ENCODE assay signal across 22 cellular contexts in the genomic region with DNA sequence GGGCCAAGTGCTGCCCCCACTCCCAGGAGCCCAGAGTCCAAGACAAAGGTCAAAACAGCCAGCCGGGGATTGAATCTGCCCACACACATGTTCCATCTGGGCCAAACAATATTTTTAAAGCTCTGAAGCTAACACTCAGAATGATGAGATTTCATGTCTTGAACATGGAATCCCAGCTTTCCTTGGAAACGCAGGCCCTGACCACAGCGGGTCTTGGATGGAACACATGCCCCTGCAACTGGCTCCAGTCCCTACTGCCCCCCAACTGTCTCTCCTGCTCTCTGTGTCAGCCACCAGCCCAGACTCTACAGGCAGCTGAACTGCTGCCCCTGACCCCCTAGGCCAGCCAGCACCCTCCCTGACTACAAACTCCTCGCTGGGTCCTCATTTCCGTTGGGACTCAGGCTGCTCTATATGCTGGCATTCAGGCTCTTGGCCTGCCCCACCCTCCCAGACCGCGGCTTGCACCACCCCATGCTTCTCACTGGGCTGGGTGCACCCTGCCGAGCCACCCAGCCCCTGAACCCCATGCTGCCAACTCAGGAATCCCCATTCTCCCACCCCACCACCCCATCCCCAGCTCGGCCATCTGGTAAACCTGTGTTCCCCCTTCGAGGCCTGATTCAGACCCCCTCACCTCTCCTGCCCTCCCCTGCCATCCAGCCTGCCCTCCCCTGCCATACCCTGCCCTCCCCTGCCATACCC.
DNase-seq lines count a peak whose midpoint lies in the region; ATAC-seq and TF ChIP-seq lines count a peak whose summit lies in the region.
"Had no signal": no experiment of that assay in that cellular context is flagged by ENCODE, and none has a peak within 500 bp of the region (broad histone marks: within the 10 kb centered on the region; RNA-seq: fewer than 3 reads in every experiment).

No MANE protein-coding gene starts in this region.

- H3K9me3 Mint-ChIP-seq in neural crest cell, result no peaks in the 10 kb centered on the region
- H3K9me3 Mint-ChIP-seq in activated naive CD4-positive, alpha-beta T cell treated with anti-CD3 and anti-CD28 coated beads, Interleukin-2, amount 50 U/mL, for 72 hours, result no peaks in the 10 kb centered on the region
- H3K9me3 Mint-ChIP-seq: activated CD8-positive, alpha-beta T cell treated with anti-CD3 and anti-CD28 coated beads for 36 hours; activated naive CD8-positive, alpha-beta T cell treated with anti-CD3 and anti-CD28 coated beads, Interleukin-2, amount 10 ng/mL, durations not matched to agents 7 days and 5 days; stimulated activated naive B cell treated with anti-CD40 and anti-IgM and Interleukin-4, amounts not matched to agents 10 μg/mL and 1 μg/mL and 100 μg/mL, for 72 hours had no signal

- H3K27me3 ChIP-seq in RWPE2 (ENCODE audit: insufficient read depth, poor library complexity, severe bottlenecking) (no peaks in the 10 kb centered on the region), gastroesophageal sphincter (peaks cover 5% of the 10 kb centered on the region), tibial artery (no peaks in the 10 kb centered on the region)
- H3K27me3 ChIP-seq: BLaER1 had no signal

- no peaks in the 10 kb centered on the region for H3K27me3 Mint-ChIP-seq in neural crest cell (ENCODE audit: low read depth)
- H3K27me3 Mint-ChIP-seq: activated CD8-positive, alpha-beta T cell treated with anti-CD3 and anti-CD28 coated beads for 36 hours; activated naive CD8-positive, alpha-beta T cell treated with anti-CD3 and anti-CD28 coated beads, Interleukin-2, amount 10 ng/mL, durations not matched to agents 7 days and 5 days; stimulated activated naive B cell treated with anti-CD40 and anti-IgM and Interleukin-4, amounts not matched to agents 10 μg/mL and 1 μg/mL and 100 μg/mL, for 72 hours had no signal

- no peaks in the 10 kb centered on the region for H3K4me1 ChIP-seq in RWPE2 (ENCODE audit: insufficient read depth, poor library complexity, severe bottlenecking)
- H3K4me1 ChIP-seq in gastroesophageal sphincter, result peaks cover 0 to 80% (median 42%) of the 10 kb centered on the region in 3 donors
- H3K4me1 ChIP-seq in tibial artery, result peaks cover 9 to 92% (median 71%) of the 10 kb centered on the region in 4 donors

- 75% methylated on average over 8 of the region's 10 CpGs; no CpG with 5 or more reads in 1 of the 2 donors for WGBS in gastroesophageal sphincter (ENCODE audit: low coverage in 1 of 2), 2 donors

- TF ChIP-seq CTCF in RWPE2 (IDR thresholded peaks at IDR 0.05; ENCODE audit: poor library complexity, severe bottlenecking), result no peak
- no peak for TF ChIP-seq CTCF in gastroesophageal sphincter (IDR thresholded peaks at IDR 0.05)
- no peak for TF ChIP-seq CTCF in neural crest cell (conservative IDR thresholded peaks at IDR 0.05)
- no peak for TF ChIP-seq CTCF in tibial artery (IDR thresholded peaks at IDR 0.05)

- peaks cover 8% of the 10 kb centered on the region for H3K9me3 ChIP-seq in RWPE2 (ENCODE audit: severe bottlenecking)
- no peaks in the 10 kb centered on the region for H3K9me3 ChIP-seq in gastroesophageal sphincter
- H3K9me3 ChIP-seq in tibial artery, result no peaks in the 10 kb centered on the region
- H3K9me3 ChIP-seq: BLaER1 had no signal

- H3K4me1 Mint-ChIP-seq in neural crest cell, result peaks cover 38% of the 10 kb centered on the region
- H3K4me1 Mint-ChIP-seq: activated naive CD8-positive, alpha-beta T cell treated with anti-CD3 and anti-CD28 coated beads, Interleukin-2, amount 10 ng/mL, durations not matched to agents 7 days and 5 days; stimulated activated naive B cell treated with anti-CD40 and anti-IgM and Interleukin-4, amounts not matched to agents 10 μg/mL and 1 μg/mL and 100 μg/mL, for 72 hours had no signal

- peak overlapping the region; percentile 37 for H3K27ac Mint-ChIP-seq in neural crest cell (ENCODE audit: unreplicated experiment)
- H3K27ac Mint-ChIP-seq in activated naive CD4-positive, alpha-beta T cell treated with anti-CD3 and anti-CD28 coated beads, Interleukin-2, amount 50 U/mL, for 72 hours, result no peak overlapping the region
- H3K27ac Mint-ChIP-seq: activated CD8-positive, alpha-beta T cell treated with anti-CD3 and anti-CD28 coated beads for 36 hours; activated naive CD8-positive, alpha-beta T cell treated with anti-CD3 and anti-CD28 coated beads, Interleukin-2, amount 10 ng/mL, durations not matched to agents 7 days and 5 days; stimulated activated naive B cell treated with anti-CD40 and anti-IgM and Interleukin-4, amounts not matched to agents 10 μg/mL and 1 μg/mL and 100 μg/mL, for 72 hours had no signal

- H3K27ac ChIP-seq in RWPE2 (ENCODE audit: poor library complexity, severe bottlenecking) (no peak overlapping the region), gastroesophageal sphincter (peak overlapping the region in 3 of 4 donors; percentile 53 to 81 (median 80)), tibial artery (peak overlapping the region; percentile 87 to 88)
- H3K27ac ChIP-seq: BLaER1, HL-60 had no signal

- H3K36me3 ChIP-seq in RWPE2 (ENCODE audit: low read depth), result no peaks in the 10 kb centered on the region
- peaks cover 0 to 4% of the 10 kb centered on the region in 2 donors for H3K36me3 ChIP-seq in gastroesophageal sphincter
- H3K36me3 ChIP-seq in tibial artery, result no peaks in the 10 kb centered on the region
- H3K36me3 ChIP-seq: BLaER1 had no signal

- peak; percentile 42 for DNase-seq in RWPE2 (ENCODE audit: low spot score)
- DNase-seq in neural crest cell (ENCODE audit: low read depth, low spot score), result no peak
- DNase-seq in tibial artery, result peak in 1 of 2 donors; percentile 61
- DNase-seq in NCI-H2107 (lab: John Stamatoyannopoulos, UW), result no peak
- DNase-seq in activated naive CD4-positive, alpha-beta T cell treated with anti-CD3 and anti-CD28 coated beads, Interleukin-2, amount 50 U/mL, for 72 hours (ENCODE audit: low spot score in 2 of 2), result no peak
- no peak for DNase-seq in AG08395 (ENCODE audit: low spot score)
- DNase-seq: activated CD8-positive, alpha-beta T cell treated with anti-CD3 and anti-CD28 coated beads for 36 hours; activated naive CD8-positive, alpha-beta T cell treated with anti-CD3 and anti-CD28 coated beads, Interleukin-2, amount 10 ng/mL, durations not matched to agents 7 days and 5 days; activated T-cell treated with anti-CD3 and anti-CD28 coated beads, Interleukin-2, amount 50 U/mL, for 48 hours; caudate nucleus; DMS153; effector CD4-positive, alpha-beta T cell; GOT3; KG1; NCI-H2081 treated with DMSO at 0.1 percent for 48 hours; NCI-H524; SHP77 treated with DMSO at 0.1 percent for 48 hours; stimulated activated naive B cell treated with anti-CD40 and anti-IgM and Interleukin-4, amounts not matched to agents 10 μg/mL and 1 μg/mL and 100 μg/mL, for 72 hours; T-helper 1 cell had no signal

- intact Hi-C loops in tibial artery (cut with DNase I; ENCODE audit: low total_unique reads), result no loop called here

- H3K36me3 Mint-ChIP-seq in neural crest cell (ENCODE audit: low read depth), result no peaks in the 10 kb centered on the region
- H3K36me3 Mint-ChIP-seq in activated naive CD4-positive, alpha-beta T cell treated with anti-CD3 and anti-CD28 coated beads, Interleukin-2, amount 50 U/mL, for 72 hours, result no peaks in the 10 kb centered on the region
- H3K36me3 Mint-ChIP-seq: activated naive CD8-positive, alpha-beta T cell treated with anti-CD3 and anti-CD28 coated beads, Interleukin-2, amount 10 ng/mL, durations not matched to agents 7 days and 5 days; stimulated activated naive B cell treated with anti-CD40 and anti-IgM and Interleukin-4, amounts not matched to agents 10 μg/mL and 1 μg/mL and 100 μg/mL, for 72 hours had no signal

- no peak overlapping the region for H3K4me3 Mint-ChIP-seq in neural crest cell
- H3K4me3 Mint-ChIP-seq: activated CD8-positive, alpha-beta T cell treated with anti-CD3 and anti-CD28 coated beads for 36 hours; activated naive CD8-positive, alpha-beta T cell treated with anti-CD3 and anti-CD28 coated beads, Interleukin-2, amount 10 ng/mL, durations not matched to agents 7 days and 5 days; stimulated activated naive B cell treated with anti-CD40 and anti-IgM and Interleukin-4, amounts not matched to agents 10 μg/mL and 1 μg/mL and 100 μg/mL, for 72 hours had no signal

- no peak for TF ChIP-seq POLR2A in gastroesophageal sphincter (IDR thresholded peaks at IDR 0.05)

- TF ChIP-seq EP300 in gastroesophageal sphincter (IDR thresholded peaks at IDR 0.05), result no peak

- H3K4me3 ChIP-seq in RWPE2 (ENCODE audit: severe bottlenecking) (no peak overlapping the region), gastroesophageal sphincter (no peak overlapping the region), tibial artery (no peak overlapping the region)
- H3K4me3 ChIP-seq: BLaER1 had no signal

- ATAC-seq in RWPE2 (ENCODE audit: low read depth) (no peak), gastroesophageal sphincter (no peak)
- no peak for ATAC-seq in activated naive CD4-positive, alpha-beta T cell treated with anti-CD3 and anti-CD28 coated beads, Interleukin-2, amount 50 U/mL, for 72 hours
- ATAC-seq: activated CD8-positive, alpha-beta T cell treated with anti-CD3 and anti-CD28 coated beads for 36 hours; stimulated activated naive B cell treated with anti-CD40 and anti-IgM and Interleukin-4, amounts not matched to agents 10 μg/mL and 1 μg/mL and 100 μg/mL, for 72 hours had no signal
